In genomic region chr21:25459993-25460392, GRCh38 we compare ENCODE assay signal across 29 cellular contexts.
DNase-seq lines count a peak whose midpoint lies in the region.
"Had no signal": no experiment of that assay in that cellular context is flagged by ENCODE, and none has a peak within 500 bp of the region (broad histone marks: within the 10 kb centered on the region; RNA-seq: fewer than 3 reads in every experiment).

No MANE protein-coding gene starts in this region.

- H2BK5ac ChIP-seq in neuronal stem cell (ENCODE audit: low read length) = no peak overlapping the region

- H2BK120ac ChIP-seq in neuronal stem cell (ENCODE audit: low read depth, low read length) = no peak overlapping the region

- H2AFZ ChIP-seq in neuronal stem cell (ENCODE audit: low read length) = no peak overlapping the region
- H2AFZ ChIP-seq: neural progenitor cell had no signal

- no peak overlapping the region for H2AK5ac ChIP-seq in neuronal stem cell (ENCODE audit: low read depth, low read length)

- H3K36me3 Mint-ChIP-seq in activated naive CD4-positive, alpha-beta T cell treated with anti-CD3 and anti-CD28 coated beads for 36 hours (ENCODE audit: low read depth) = peaks cover 1% of the 10 kb centered on the region
- no peaks in the 10 kb centered on the region for H3K36me3 Mint-ChIP-seq in activated naive CD4-positive, alpha-beta T cell treated with anti-CD3 and anti-CD28 coated beads, Interleukin-2, amount 10 ng/mL, durations not matched to agents 7 days and 5 days
- peaks cover 5% of the 10 kb centered on the region for H3K36me3 Mint-ChIP-seq in IgD-negative memory B cell
- H3K36me3 Mint-ChIP-seq in activated T-helper 2 cell treated with anti-CD3 and anti-CD28 coated beads, Interferon-gamma antibody, Interleukin-2, Interleukin-4, amounts not matched to agents 10 μg/mL and 5 μg/mL and 100 μg/mL, durations not matched to agents 14 hours and 24 hours and 36 hours (ENCODE audit: low read depth) = peaks cover 20% of the 10 kb centered on the region
- H3K36me3 Mint-ChIP-seq: neural progenitor cell, T-cell had no signal

- WGBS in neuronal stem cell (ENCODE audit: extremely low coverage in 2 of 2, insufficient read length in 2 of 2, insufficient replicate concordance in 1 of 2), 2 donors = no CpG with 5 or more reads among the region's 1 CpG

- no peaks in the 10 kb centered on the region for H3K4me1 ChIP-seq in neuronal stem cell (ENCODE audit: control insufficient read depth in 2 of 2, insufficient read depth in 1 of 2, low read depth in 1 of 2, low read length in 2 of 2)
- H3K4me1 ChIP-seq: neural progenitor cell, uterus had no signal

- H3K4me3 ChIP-seq in neuronal stem cell (ENCODE audit: low read length in 2 of 2) = no peak overlapping the region
- H3K4me3 ChIP-seq: BLaER1 treated with 17β-estradiol and CSF1 and Interleukin-3, amounts not matched to agents 10 nM and 100 nM; heart left ventricle; lung; neural progenitor cell; SJCRH30; uterus had no signal

- H2BK15ac ChIP-seq in neuronal stem cell (ENCODE audit: low read length) = no peak overlapping the region

- no peak overlapping the region for H3K9ac ChIP-seq in neuronal stem cell (ENCODE audit: low read depth, low read length, poor library complexity)
- H3K9ac ChIP-seq: BLaER1 treated with 17β-estradiol and CSF1 and Interleukin-3, amounts not matched to agents 10 nM and 100 nM; neural progenitor cell had no signal

- DNase-seq in activated naive CD4-positive, alpha-beta T cell treated with anti-CD3 and anti-CD28 coated beads for 36 hours = no peak
- DNase-seq in activated naive CD4-positive, alpha-beta T cell treated with anti-CD3 and anti-CD28 coated beads, Interleukin-2, amount 10 ng/mL, durations not matched to agents 7 days and 5 days = no peak
- DNase-seq in activated T-helper 2 cell treated with anti-CD3 and anti-CD28 coated beads, Interferon-gamma antibody, Interleukin-2, Interleukin-4, amounts not matched to agents 10 μg/mL and 5 μg/mL and 100 μg/mL, durations not matched to agents 14 hours and 24 hours and 36 hours (ENCODE audit: low spot score) = no peak
- DNase-seq in neuronal stem cell (ENCODE audit: low spot score) (no peak), NCI-H2107 treated with DMSO at 0.1 percent for 48 hours (lab: John Stamatoyannopoulos, UW; ENCODE audit: unreplicated experiment) (no peak), pons (ENCODE audit: low spot score) (no peak)
- DNase-seq in stimulated activated CD4-positive, alpha-beta T cell treated with anti-CD3 and anti-CD28 coated beads, Interleukin-2, amount 100 ng/mL, for 24 hours = no peak
- DNase-seq: activated CD8-positive, alpha-beta memory T cell treated with anti-CD3 and anti-CD28 coated beads, Interleukin-2, amount 50 U/mL, for 48 hours; activated naive CD4-positive, alpha-beta T cell treated with anti-CD3 and anti-CD28 coated beads, Interleukin-2, amount 50 U/mL, for 16 hours; DND-41; endodermal cell; foreskin fibroblast; HCEC 1CT; heart left ventricle; kidney glomerular epithelial cell; NCI-H1417 treated with DMSO at 0.1 percent for 48 hours; NCI-H2081 treated with DMSO at 0.1 percent for 48 hours; NCI-H446; NCI-H774; SJCRH30; stimulated activated CD4-positive, alpha-beta T cell treated with anti-CD3 and anti-CD28 coated beads, Interleukin-4, amount 100 ng/mL, for 4 hours; stimulated activated naive CD4-positive, alpha-beta T cell treated with Interleukin-2 at 50 U/mL for 16 hours; T-cell; uterus had no signal

- H2BK12ac ChIP-seq in neuronal stem cell (ENCODE audit: low read length) = no peak overlapping the region

- H3K4me3 Mint-ChIP-seq in activated naive CD4-positive, alpha-beta T cell treated with anti-CD3 and anti-CD28 coated beads for 36 hours = peak overlapping the region; percentile 14
- H3K4me3 Mint-ChIP-seq in activated naive CD4-positive, alpha-beta T cell treated with anti-CD3 and anti-CD28 coated beads, Interleukin-2, amount 10 ng/mL, durations not matched to agents 7 days and 5 days = no peak overlapping the region
- no peak overlapping the region for H3K4me3 Mint-ChIP-seq in IgD-negative memory B cell
- H3K4me3 Mint-ChIP-seq in activated T-helper 2 cell treated with anti-CD3 and anti-CD28 coated beads, Interferon-gamma antibody, Interleukin-2, Interleukin-4, amounts not matched to agents 10 μg/mL and 5 μg/mL and 100 μg/mL, durations not matched to agents 14 hours and 24 hours and 36 hours (ENCODE audit: low read depth) = peak overlapping the region; percentile 35
- H3K4me3 Mint-ChIP-seq: endodermal cell, neural progenitor cell, T-cell had no signal

- H3K79me1 ChIP-seq in neuronal stem cell (ENCODE audit: low read depth, low read length) = no peaks in the 10 kb centered on the region

- H3K4me1 Mint-ChIP-seq in activated naive CD4-positive, alpha-beta T cell treated with anti-CD3 and anti-CD28 coated beads for 36 hours (ENCODE audit: low read depth) = peaks cover 81% of the 10 kb centered on the region
- peaks cover 37% of the 10 kb centered on the region for H3K4me1 Mint-ChIP-seq in activated naive CD4-positive, alpha-beta T cell treated with anti-CD3 and anti-CD28 coated beads, Interleukin-2, amount 10 ng/mL, durations not matched to agents 7 days and 5 days
- peaks cover 31 to 35% (median 32%) of the 10 kb centered on the region in 3 donors for H3K4me1 Mint-ChIP-seq in IgD-negative memory B cell
- H3K4me1 Mint-ChIP-seq in activated T-helper 2 cell treated with anti-CD3 and anti-CD28 coated beads, Interferon-gamma antibody, Interleukin-2, Interleukin-4, amounts not matched to agents 10 μg/mL and 5 μg/mL and 100 μg/mL, durations not matched to agents 14 hours and 24 hours and 36 hours (ENCODE audit: low read depth) = peaks cover 70% of the 10 kb centered on the region
- H3K4me1 Mint-ChIP-seq: endodermal cell, neural progenitor cell had no signal

- peak overlapping the region; percentile 92 for H3K27ac Mint-ChIP-seq in activated naive CD4-positive, alpha-beta T cell treated with anti-CD3 and anti-CD28 coated beads for 36 hours
- H3K27ac Mint-ChIP-seq in activated naive CD4-positive, alpha-beta T cell treated with anti-CD3 and anti-CD28 coated beads, Interleukin-2, amount 10 ng/mL, durations not matched to agents 7 days and 5 days = no peak overlapping the region
- H3K27ac Mint-ChIP-seq in IgD-negative memory B cell = peak overlapping the region in 2 of 3 donors; percentile 20 to 89
- H3K27ac Mint-ChIP-seq in activated T-helper 2 cell treated with anti-CD3 and anti-CD28 coated beads, Interferon-gamma antibody, Interleukin-2, Interleukin-4, amounts not matched to agents 10 μg/mL and 5 μg/mL and 100 μg/mL, durations not matched to agents 14 hours and 24 hours and 36 hours = peak overlapping the region; percentile 93
- H3K27ac Mint-ChIP-seq: endodermal cell, neural progenitor cell, progenitor cell of endocrine pancreas, T-cell had no signal

- intact Hi-C loops in activated naive CD4-positive, alpha-beta T cell treated with anti-CD3 and anti-CD28 coated beads for 36 hours (cut with micrococcal nuclease) = no loop called here
- intact Hi-C loops in activated T-helper 2 cell treated with anti-CD3 and anti-CD28 coated beads, Interferon-gamma antibody, Interleukin-2, Interleukin-4, amounts not matched to agents 10 μg/mL and 5 μg/mL and 100 μg/mL, durations not matched to agents 14 hours and 24 hours and 36 hours (cut with micrococcal nuclease) = no loop called here

- H4K8ac ChIP-seq in neuronal stem cell (ENCODE audit: low read depth, low read length) = no peak overlapping the region

- H3K18ac ChIP-seq in neuronal stem cell (ENCODE audit: low read length) = no peak overlapping the region

- H3K27ac ChIP-seq in neuronal stem cell (replicated peaks; ENCODE audit: low read length) = no peak overlapping the region
- H3K27ac ChIP-seq: heart left ventricle, neural progenitor cell, SJCRH30, uterus had no signal

- H3K4me2 ChIP-seq in neuronal stem cell (ENCODE audit: insufficient read depth, low read length, poor library complexity, severe bottlenecking) = no peak overlapping the region
- H3K4me2 ChIP-seq: neural progenitor cell had no signal

- no peak overlapping the region for H3K23ac ChIP-seq in neuronal stem cell (ENCODE audit: low read depth, low read length, poor library complexity)

- CTCF ChIA-PET in activated naive CD4-positive, alpha-beta T cell treated with anti-CD3 and anti-CD28 coated beads for 36 hours (lab: Charles Lee) = interaction anchor here (1.0 kb wide), 1 partner anchor 53 kb away, joined by 3 read pairs; no protein-coding TSS in a partner anchor
- CTCF ChIA-PET in activated naive CD4-positive, alpha-beta T cell treated with anti-CD3 and anti-CD28 coated beads, Interleukin-2, amount 10 ng/mL, durations not matched to agents 7 days and 5 days (lab: Charles Lee) = no interaction called here

- no peaks in the 10 kb centered on the region for H3K36me3 ChIP-seq in neuronal stem cell (replicated peaks in 1 of 2; ENCODE audit: control insufficient read depth in 2 of 2, insufficient read depth in 2 of 2, low read length in 2 of 2)
- H3K36me3 ChIP-seq: BLaER1 treated with 17β-estradiol and CSF1 and Interleukin-3, amounts not matched to agents 10 nM and 100 nM; heart left ventricle; neural progenitor cell; SJCRH30; uterus had no signal

- H3K4ac ChIP-seq in neuronal stem cell (ENCODE audit: low read length) = no peak overlapping the region

- H3K27me3 ChIP-seq in neuronal stem cell (ENCODE audit: control insufficient read depth in 3 of 3, insufficient read depth in 3 of 3, low read depth in 1 of 3, low read length in 3 of 3) = no peaks in the 10 kb centered on the region
- H3K27me3 ChIP-seq: BLaER1 treated with 17β-estradiol and CSF1 and Interleukin-3, amounts not matched to agents 10 nM and 100 nM; heart left ventricle; neural progenitor cell; SJCRH30; uterus had no signal

- no peaks in the 10 kb centered on the region for H3K9me3 Mint-ChIP-seq in activated naive CD4-positive, alpha-beta T cell treated with anti-CD3 and anti-CD28 coated beads for 36 hours
- H3K9me3 Mint-ChIP-seq in activated naive CD4-positive, alpha-beta T cell treated with anti-CD3 and anti-CD28 coated beads, Interleukin-2, amount 10 ng/mL, durations not matched to agents 7 days and 5 days = no peaks in the 10 kb centered on the region
- H3K9me3 Mint-ChIP-seq in IgD-negative memory B cell = peaks cover 0 to 4% (median 2%) of the 10 kb centered on the region in 3 donors
- H3K9me3 Mint-ChIP-seq in activated T-helper 2 cell treated with anti-CD3 and anti-CD28 coated beads, Interferon-gamma antibody, Interleukin-2, Interleukin-4, amounts not matched to agents 10 μg/mL and 5 μg/mL and 100 μg/mL, durations not matched to agents 14 hours and 24 hours and 36 hours = peaks cover 9% of the 10 kb centered on the region
- H3K9me3 Mint-ChIP-seq: endodermal cell, neural progenitor cell had no signal

- no peaks in the 10 kb centered on the region for H3K9me3 ChIP-seq in neuronal stem cell (replicated peaks in 1 of 2; ENCODE audit: control insufficient read depth in 2 of 2, insufficient read depth in 1 of 2, low read depth in 1 of 2, low read length in 2 of 2)
- H3K9me3 ChIP-seq: heart left ventricle, SJCRH30, uterus had no signal

- H4K91ac ChIP-seq in neuronal stem cell (ENCODE audit: low read depth, low read length, poor library complexity) = no peak overlapping the region

- peak overlapping the region; percentile 84 for H3K14ac ChIP-seq in neuronal stem cell (ENCODE audit: low read length)

- H3K27me3 Mint-ChIP-seq in activated naive CD4-positive, alpha-beta T cell treated with anti-CD3 and anti-CD28 coated beads for 36 hours (ENCODE audit: low read depth) = no peaks in the 10 kb centered on the region
- H3K27me3 Mint-ChIP-seq in activated naive CD4-positive, alpha-beta T cell treated with anti-CD3 and anti-CD28 coated beads, Interleukin-2, amount 10 ng/mL, durations not matched to agents 7 days and 5 days = no peaks in the 10 kb centered on the region
- H3K27me3 Mint-ChIP-seq in IgD-negative memory B cell = no peaks in the 10 kb centered on the region
- no peaks in the 10 kb centered on the region for H3K27me3 Mint-ChIP-seq in activated T-helper 2 cell treated with anti-CD3 and anti-CD28 coated beads, Interferon-gamma antibody, Interleukin-2, Interleukin-4, amounts not matched to agents 10 μg/mL and 5 μg/mL and 100 μg/mL, durations not matched to agents 14 hours and 24 hours and 36 hours (ENCODE audit: low read depth)
- H3K27me3 Mint-ChIP-seq: progenitor cell of endocrine pancreas, T-cell had no signal

Comparison
In these comparisons a context has a peak if more than half of its experiments do, and no peak if none do; other contexts are left out.
1. H3K4me3 Mint-ChIP-seq: peak in activated naive CD4-positive, alpha-beta T cell treated with anti-CD3 and anti-CD28 coated beads for 36 hours (single experiment) and activated T-helper 2 cell treated with anti-CD3 and anti-CD28 coated beads, Interferon-gamma antibody, Interleukin-2, Interleukin-4, amounts not matched to agents 10 μg/mL and 5 μg/mL and 100 μg/mL, durations not matched to agents 14 hours and 24 hours and 36 hours (single experiment); none in activated naive CD4-positive, alpha-beta T cell treated with anti-CD3 and anti-CD28 coated beads, Interleukin-2, amount 10 ng/mL, durations not matched to agents 7 days and 5 days (single experiment) and IgD-negative memory B cell (0 of 4).